16 cellular contexts compared by ENCODE assay signal in the genomic region with DNA sequence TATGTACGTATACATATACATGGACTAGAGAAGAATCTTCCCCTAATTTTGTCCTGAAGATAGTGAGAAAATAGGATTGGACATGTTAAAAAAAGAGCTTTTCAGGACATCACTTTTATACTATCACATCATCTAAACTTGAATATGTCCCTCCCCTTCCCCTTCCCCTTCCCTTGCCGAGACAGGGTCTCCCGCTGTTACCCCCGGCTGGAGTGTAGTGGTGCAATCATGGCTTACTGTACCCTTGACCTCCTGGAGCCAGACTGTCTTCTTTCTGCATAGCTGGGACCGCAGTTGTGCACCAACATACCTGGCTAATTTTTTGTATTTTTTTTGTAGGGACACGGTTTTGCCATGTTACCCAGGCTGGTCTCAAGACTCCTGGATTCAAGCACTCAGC. TPM values are rescaled to one million over a fixed set of nuclear protein-coding genes. Genes with fewer than 3 reads are reported as not detected.
DNase-seq lines count a peak whose midpoint lies in the region; ATAC-seq and TF ChIP-seq lines count a peak whose summit lies in the region.
"Had no signal": no experiment of that assay in that cellular context is flagged by ENCODE, and none has a peak within 500 bp of the region (broad histone marks: within the 10 kb centered on the region; RNA-seq: fewer than 3 reads in every experiment).

No MANE protein-coding gene starts in this region.

- H3K36me3 ChIP-seq in BLaER1 = peaks cover 98% of the 10 kb centered on the region

- peak overlapping the region; percentile 34 for H3K4me2 ChIP-seq in BLaER1

- H3K4me1 ChIP-seq in BLaER1 = peaks cover 76% of the 10 kb centered on the region

- intact Hi-C loops in natural killer cell (cut with micrococcal nuclease) = no loop called here

- no peak for DNase-seq in HFFc6
- no peak for DNase-seq in central memory CD8-positive, alpha-beta T cell (ENCODE audit: low spot score in 2 of 2)
- DNase-seq in natural killer cell = no peak
- no peak for DNase-seq in OCI-M2 (lab: John Stamatoyannopoulos, UW; ENCODE audit: unreplicated experiment)
- DNase-seq in NCI-H146 treated with DMSO at 0.1 percent for 48 hours (lab: John Stamatoyannopoulos, UW; ENCODE audit: unreplicated experiment) = no peak
- DNase-seq in GM19240 (ENCODE audit: insufficient read length, low spot score) = no peak
- DNase-seq: C1 segment of cervical spinal cord, Karpas-422, NCI-H2171, Peyer's patch had no signal

- H3K27ac Mint-ChIP-seq in HFFc6 (peak overlapping the region; percentile 55), natural killer cell (peak overlapping the region; percentile 48 to 70)
- no peak overlapping the region for H3K27ac Mint-ChIP-seq in central memory CD8-positive, alpha-beta T cell (ENCODE audit: low read depth)

- no peaks in the 10 kb centered on the region for H3K9me3 ChIP-seq in BLaER1
- H3K9me3 ChIP-seq: HAP-1, Peyer's patch, tibial nerve had no signal

- H4K20me1 ChIP-seq in BLaER1 = peaks cover 100% of the 10 kb centered on the region

- H3K4me3 Mint-ChIP-seq in HFFc6 (0 out of 2 replicates have a peak overlapping the region, but pooled peaks have one; percentile 9), natural killer cell (peak overlapping the region; percentile 28)
- peak overlapping the region; percentile 42 for H3K4me3 Mint-ChIP-seq in central memory CD8-positive, alpha-beta T cell

- no peaks in the 10 kb centered on the region for H3K27me3 ChIP-seq in BLaER1
- H3K27me3 ChIP-seq: Peyer's patch, tibial nerve had no signal

- no peak for ATAC-seq in central memory CD8-positive, alpha-beta T cell (replicated peaks; ENCODE audit: extremely low read depth, poor library complexity, severe bottlenecking)
- ATAC-seq in natural killer cell (no peak), GM19467 (IDR thresholded peaks at IDR 0.05; ENCODE audit: unreplicated experiment) (no peak)

- H3K9me3 Mint-ChIP-seq in HFFc6 (no peaks in the 10 kb centered on the region), natural killer cell (no peaks in the 10 kb centered on the region)
- no peaks in the 10 kb centered on the region for H3K9me3 Mint-ChIP-seq in central memory CD8-positive, alpha-beta T cell

- TF ChIP-seq CTCF in HFFc6 (IDR thresholded peaks at IDR 0.05) = no peak
- TF ChIP-seq CTCF in natural killer cell (IDR thresholded peaks at IDR 0.05) = no peak

- peaks cover 75% of the 10 kb centered on the region for H3K4me1 Mint-ChIP-seq in HFFc6 (ENCODE audit: low read depth)
- H3K4me1 Mint-ChIP-seq in central memory CD8-positive, alpha-beta T cell = peaks cover 78% of the 10 kb centered on the region
- H3K4me1 Mint-ChIP-seq in natural killer cell = peaks cover 76 to 79% of the 10 kb centered on the region in 2 donors

- H3K4me3 ChIP-seq in BLaER1 = no peak overlapping the region
- H3K4me3 ChIP-seq: HAP-1, Peyer's patch, tibial nerve had no signal

- no peaks in the 10 kb centered on the region; the same call in 1 of the 2 replicates for H3K27me3 Mint-ChIP-seq in HFFc6 (ENCODE audit: insufficient read depth)
- H3K27me3 Mint-ChIP-seq in central memory CD8-positive, alpha-beta T cell = no peaks in the 10 kb centered on the region
- H3K27me3 Mint-ChIP-seq in natural killer cell (ENCODE audit: low read depth in 2 of 2) = no peaks in the 10 kb centered on the region

- H3K9ac ChIP-seq in BLaER1 = no peak overlapping the region; the same call in 1 of the 2 replicates

- no peak overlapping the region for H3K27ac ChIP-seq in BLaER1
- H3K27ac ChIP-seq: Peyer's patch had no signal

- H3K36me3 Mint-ChIP-seq in HFFc6 (ENCODE audit: low read depth) = peaks cover 19% of the 10 kb centered on the region
- peaks cover 51% of the 10 kb centered on the region for H3K36me3 Mint-ChIP-seq in central memory CD8-positive, alpha-beta T cell (ENCODE audit: insufficient read depth)
- no peaks in the 10 kb centered on the region for H3K36me3 Mint-ChIP-seq in natural killer cell

RNA-seq across cellular contexts. Expression of a gene that starts 6.6 kb away (rescaled TPM):
- total RNA-seq in HFFc6 (2021; fragmentation: NEBNext Ultra II Directional; extraction: Animal tissue kit (Norgen Biotek cat#: 25700)) = 100 to 1,000 TPM; 144 to 217 (median 194) TPM
- total RNA-seq in natural killer cell = 100 to 1,000 TPM; 272 to 300 (median 299) TPM

RNA-seq across cellular contexts. Expression of a gene that starts 38.3 kb away (rescaled TPM):
- total RNA-seq in HFFc6 (2021; fragmentation: NEBNext Ultra II Directional; extraction: Animal tissue kit (Norgen Biotek cat#: 25700)) = 10 to 100 TPM; 23.5 to 30.2 (median 26.0) TPM
- 10 to 100 TPM; 32.4 to 42.3 (median 37.2) TPM for total RNA-seq in natural killer cell

RNA-seq across cellular contexts. Expression of a gene that starts 51.1 kb away (rescaled TPM):
- total RNA-seq in HFFc6 (2021; fragmentation: NEBNext Ultra II Directional; extraction: Animal tissue kit (Norgen Biotek cat#: 25700)) = under 1 TPM in 2 of 6 experiments, not detected in 4; 0.21 TPM
- 10 to 100 TPM in 1 of 3 donors, 1 to 10 TPM in 2; 7.7 to 17.5 (median 9.0) TPM for total RNA-seq in natural killer cell
- total RNA-seq: dermis blood vessel endothelial cell, mammary epithelial cell had no signal

Comparison
In these comparisons a context has a peak if more than half of its experiments do, and no peak if none do; other contexts are left out.
1. RNA of a gene that starts 51.1 kb away (total RNA-seq): 7.7 to 17.5 TPM in natural killer cell; 0.21 TPM in HFFc6; every median in the first group is over 4 times any median in the second.
2. Peak in every context shown above with its lines, with median percentiles within 50 percentile points of each other: H3K4me3 Mint-ChIP-seq.